ENCODE assay signal across 19 cellular contexts in the genomic region with DNA sequence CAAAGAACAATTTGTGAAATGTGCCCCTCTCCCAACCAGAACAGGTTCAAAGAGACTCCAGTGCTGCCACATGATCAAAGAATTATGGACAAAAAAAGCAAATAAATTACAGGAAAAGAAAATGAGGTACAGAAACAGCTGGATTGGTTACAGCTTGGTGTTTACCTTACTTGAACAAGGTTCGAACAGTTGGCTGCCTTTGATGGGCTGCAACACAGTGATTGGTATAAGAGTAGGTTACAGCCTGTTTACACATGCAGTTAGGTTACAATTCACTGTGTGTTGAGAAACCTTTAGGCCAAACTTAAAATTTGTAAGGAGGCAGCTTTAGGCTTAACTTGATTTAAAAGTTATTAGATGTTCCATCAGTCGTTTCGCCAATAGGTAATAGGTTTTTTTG. TPM values are rescaled to one million over a fixed set of nuclear protein-coding genes. Genes with fewer than 3 reads are reported as not detected.
A peak's percentile ranks its signal among the peaks of the same experiment; 100 is the strongest.
DNase-seq lines count a peak whose midpoint lies in the region; ATAC-seq and TF ChIP-seq lines count a peak whose summit lies in the region.
"Had no signal": no experiment of that assay in that cellular context is flagged by ENCODE, and none has a peak within 500 bp of the region (broad histone marks: within the 10 kb centered on the region; RNA-seq: fewer than 3 reads in every experiment).

No MANE protein-coding gene starts in this region.

- WGBS in liver, result 74% methylated on average over 3 of the region's 3 CpGs

- H3K9ac ChIP-seq in liver (ENCODE audit: low read depth in 1 of 2, low read length in 2 of 2), result no peak overlapping the region
- H3K9ac ChIP-seq: BLaER1 had no signal

- no peak for DNase-seq in activated naive CD8-positive, alpha-beta T cell treated with anti-CD3 and anti-CD28 coated beads for 36 hours
- peak; percentile 62 for DNase-seq in left lobe of liver (ENCODE audit: low spot score)
- DNase-seq in stimulated activated naive CD8-positive, alpha-beta T cell treated with anti-CD3 and anti-CD28 coated beads, Interleukin-15, amount 100 ng/mL, for 72 hours, result no peak
- DNase-seq in SIG-M5 (lab: John Stamatoyannopoulos, UW), result no peak
- DNase-seq in NCI-H2029 (lab: John Stamatoyannopoulos, UW), result no peak
- DNase-seq: 8988T; ACHN; BE2C; C1 segment of cervical spinal cord; CD4-positive, alpha-beta memory T cell; CD4-positive, CD25-positive, alpha-beta regulatory T cell; CD8-positive, alpha-beta memory T cell; COR-L47; DMS79 treated with DMSO at 0.1 percent for 48 hours; GF-D8 had no signal

- peak overlapping the region; percentile 22 for H3K27ac Mint-ChIP-seq in activated naive CD8-positive, alpha-beta T cell
- no peak overlapping the region for H3K27ac Mint-ChIP-seq in activated naive CD8-positive, alpha-beta T cell treated with anti-CD3 and anti-CD28 coated beads for 36 hours
- H3K27ac Mint-ChIP-seq in stimulated activated naive CD8-positive, alpha-beta T cell treated with anti-CD3 and anti-CD28 coated beads, Interleukin-15, amount 100 ng/mL, for 72 hours, result no peak overlapping the region
- H3K27ac Mint-ChIP-seq: CD14-positive monocyte; CD4-positive, alpha-beta memory T cell; CD4-positive, CD25-positive, alpha-beta regulatory T cell; CD8-positive, alpha-beta memory T cell had no signal

- peak; percentile 54 for ATAC-seq in left lobe of liver
- ATAC-seq in stimulated activated naive CD8-positive, alpha-beta T cell treated with anti-CD3 and anti-CD28 coated beads, Interleukin-15, amount 100 ng/mL, for 72 hours, result no peak

- H3K9me3 ChIP-seq in liver (ENCODE audit: control insufficient read depth in 4 of 4, low read length in 3 of 4), result no peaks in the 10 kb centered on the region
- H3K9me3 ChIP-seq: BE2C had no signal

- no peaks in the 10 kb centered on the region for H3K27me3 Mint-ChIP-seq in activated naive CD8-positive, alpha-beta T cell
- no peaks in the 10 kb centered on the region for H3K27me3 Mint-ChIP-seq in activated naive CD8-positive, alpha-beta T cell treated with anti-CD3 and anti-CD28 coated beads for 36 hours
- H3K27me3 Mint-ChIP-seq in stimulated activated naive CD8-positive, alpha-beta T cell treated with anti-CD3 and anti-CD28 coated beads, Interleukin-15, amount 100 ng/mL, for 72 hours, result no peaks in the 10 kb centered on the region
- H3K27me3 Mint-ChIP-seq: CD4-positive, alpha-beta memory T cell; CD4-positive, CD25-positive, alpha-beta regulatory T cell had no signal

- no peak for TF ChIP-seq CTCF in liver (IDR thresholded peaks at IDR 0.05; ENCODE audit: low read depth, low read length, missing input control)

- H3K4me1 ChIP-seq in liver (ENCODE audit: control insufficient read depth in 4 of 4, insufficient read depth in 4 of 4, low read length in 3 of 4), result peaks cover 0 to 27% (median 9%) of the 10 kb centered on the region in 4 donors
- H3K4me1 ChIP-seq: BE2C had no signal

- no peaks in the 10 kb centered on the region for H3K36me3 Mint-ChIP-seq in activated naive CD8-positive, alpha-beta T cell
- peaks cover 6% of the 10 kb centered on the region for H3K36me3 Mint-ChIP-seq in activated naive CD8-positive, alpha-beta T cell treated with anti-CD3 and anti-CD28 coated beads for 36 hours
- H3K36me3 Mint-ChIP-seq: CD14-positive monocyte; CD4-positive, CD25-positive, alpha-beta regulatory T cell had no signal

- peaks cover 23% of the 10 kb centered on the region for H3K4me1 Mint-ChIP-seq in activated naive CD8-positive, alpha-beta T cell (ENCODE audit: low read depth)
- H3K4me1 Mint-ChIP-seq in activated naive CD8-positive, alpha-beta T cell treated with anti-CD3 and anti-CD28 coated beads for 36 hours, result peaks cover 13% of the 10 kb centered on the region
- H3K4me1 Mint-ChIP-seq in stimulated activated naive CD8-positive, alpha-beta T cell treated with anti-CD3 and anti-CD28 coated beads, Interleukin-15, amount 100 ng/mL, for 72 hours, result peaks cover 12% of the 10 kb centered on the region

- H3K4me3 Mint-ChIP-seq in activated naive CD8-positive, alpha-beta T cell, result no peak overlapping the region
- no peak overlapping the region for H3K4me3 Mint-ChIP-seq in activated naive CD8-positive, alpha-beta T cell treated with anti-CD3 and anti-CD28 coated beads for 36 hours
- H3K4me3 Mint-ChIP-seq in stimulated activated naive CD8-positive, alpha-beta T cell treated with anti-CD3 and anti-CD28 coated beads, Interleukin-15, amount 100 ng/mL, for 72 hours, result no peak overlapping the region
- H3K4me3 Mint-ChIP-seq: CD14-positive monocyte; CD4-positive, alpha-beta memory T cell; CD4-positive, CD25-positive, alpha-beta regulatory T cell had no signal

- H3K27ac ChIP-seq in liver (ENCODE audit: low read depth in 1 of 2, low read length in 2 of 2), result peak overlapping the region in 1 of 2 donors; percentile 11
- H3K27ac ChIP-seq: BLaER1 had no signal

- no peaks in the 10 kb centered on the region for H3K9me3 Mint-ChIP-seq in activated naive CD8-positive, alpha-beta T cell (ENCODE audit: low read depth)
- no peaks in the 10 kb centered on the region for H3K9me3 Mint-ChIP-seq in activated naive CD8-positive, alpha-beta T cell treated with anti-CD3 and anti-CD28 coated beads for 36 hours
- H3K9me3 Mint-ChIP-seq in stimulated activated naive CD8-positive, alpha-beta T cell treated with anti-CD3 and anti-CD28 coated beads, Interleukin-15, amount 100 ng/mL, for 72 hours, result no peaks in the 10 kb centered on the region
- H3K9me3 Mint-ChIP-seq: CD4-positive, alpha-beta memory T cell; CD4-positive, CD25-positive, alpha-beta regulatory T cell; CD8-positive, alpha-beta memory T cell had no signal

- peaks cover 0 to 2% (median 0%) of the 10 kb centered on the region in 4 donors for H3K36me3 ChIP-seq in liver (ENCODE audit: control insufficient read depth in 4 of 4, insufficient read depth in 3 of 4, low read depth in 1 of 4, low read length in 3 of 4)
- H3K36me3 ChIP-seq: BE2C, BLaER1 had no signal

- H3K27me3 ChIP-seq in liver (ENCODE audit: control insufficient read depth in 4 of 4, insufficient read depth in 4 of 4, low read length in 3 of 4), result no peaks in the 10 kb centered on the region
- H3K27me3 ChIP-seq: BE2C, BLaER1 had no signal

- no peak for TF ChIP-seq RAD21 in liver (IDR thresholded peaks at IDR 0.05)

- no peak overlapping the region for H3K4me3 ChIP-seq in liver (ENCODE audit: low read depth in 1 of 3, low read length in 3 of 3)
- H3K4me3 ChIP-seq: BLaER1 had no signal

TF ChIP-seq in liver, 16 proteins besides CTCF, POLR2A, EP300 and RAD21 (continues in another document):
- no peak for TF ChIP-seq TAF1 (conservative IDR thresholded peaks at IDR 0.05)
- peak; percentile 93 for TF ChIP-seq FOXA1 (IDR thresholded peaks at IDR 0.05)
- TF ChIP-seq YY1 (IDR thresholded peaks at IDR 0.05), result peak; percentile 47
- TF ChIP-seq NR2F2 (IDR thresholded peaks at IDR 0.05), result no peak
- peak in 1 of 2 donors; percentile 39 for TF ChIP-seq JUND (IDR thresholded peaks at IDR 0.05)
- TF ChIP-seq, protein P1, sequence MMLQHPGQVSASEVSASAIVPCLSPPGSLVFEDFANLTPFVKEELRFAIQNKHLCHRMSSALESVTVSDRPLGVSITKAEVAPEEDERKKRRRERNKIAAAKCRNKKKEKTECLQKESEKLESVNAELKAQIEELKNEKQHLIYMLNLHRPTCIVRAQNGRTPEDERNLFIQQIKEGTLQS (IDR thresholded peaks at IDR 0.05), result no peak
- TF ChIP-seq, protein P2, sequence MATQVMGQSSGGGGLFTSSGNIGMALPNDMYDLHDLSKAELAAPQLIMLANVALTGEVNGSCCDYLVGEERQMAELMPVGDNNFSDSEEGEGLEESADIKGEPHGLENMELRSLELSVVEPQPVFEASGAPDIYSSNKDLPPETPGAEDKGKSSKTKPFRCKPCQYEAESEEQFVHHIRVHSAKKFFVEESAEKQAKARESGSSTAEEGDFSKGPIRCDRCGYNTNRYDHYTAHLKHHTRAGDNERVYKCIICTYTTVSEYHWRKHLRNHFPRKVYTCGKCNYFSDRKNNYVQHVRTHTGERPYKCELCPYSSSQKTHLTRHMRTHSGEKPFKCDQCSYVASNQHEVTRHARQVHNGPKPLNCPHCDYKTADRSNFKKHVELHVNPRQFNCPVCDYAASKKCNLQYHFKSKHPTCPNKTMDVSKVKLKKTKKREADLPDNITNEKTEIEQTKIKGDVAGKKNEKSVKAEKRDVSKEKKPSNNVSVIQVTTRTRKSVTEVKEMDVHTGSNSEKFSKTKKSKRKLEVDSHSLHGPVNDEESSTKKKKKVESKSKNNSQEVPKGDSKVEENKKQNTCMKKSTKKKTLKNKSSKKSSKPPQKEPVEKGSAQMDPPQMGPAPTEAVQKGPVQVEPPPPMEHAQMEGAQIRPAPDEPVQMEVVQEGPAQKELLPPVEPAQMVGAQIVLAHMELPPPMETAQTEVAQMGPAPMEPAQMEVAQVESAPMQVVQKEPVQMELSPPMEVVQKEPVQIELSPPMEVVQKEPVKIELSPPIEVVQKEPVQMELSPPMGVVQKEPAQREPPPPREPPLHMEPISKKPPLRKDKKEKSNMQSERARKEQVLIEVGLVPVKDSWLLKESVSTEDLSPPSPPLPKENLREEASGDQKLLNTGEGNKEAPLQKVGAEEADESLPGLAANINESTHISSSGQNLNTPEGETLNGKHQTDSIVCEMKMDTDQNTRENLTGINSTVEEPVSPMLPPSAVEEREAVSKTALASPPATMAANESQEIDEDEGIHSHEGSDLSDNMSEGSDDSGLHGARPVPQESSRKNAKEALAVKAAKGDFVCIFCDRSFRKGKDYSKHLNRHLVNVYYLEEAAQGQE (IDR thresholded peaks at IDR 0.05), result peak; percentile 48
- peak; percentile 63 for TF ChIP-seq SP1 (IDR thresholded peaks at IDR 0.05)
- TF ChIP-seq EGR1 (IDR thresholded peaks at IDR 0.05; ENCODE audit: low read depth in 2 of 2), result no peak
- TF ChIP-seq, protein P3, sequence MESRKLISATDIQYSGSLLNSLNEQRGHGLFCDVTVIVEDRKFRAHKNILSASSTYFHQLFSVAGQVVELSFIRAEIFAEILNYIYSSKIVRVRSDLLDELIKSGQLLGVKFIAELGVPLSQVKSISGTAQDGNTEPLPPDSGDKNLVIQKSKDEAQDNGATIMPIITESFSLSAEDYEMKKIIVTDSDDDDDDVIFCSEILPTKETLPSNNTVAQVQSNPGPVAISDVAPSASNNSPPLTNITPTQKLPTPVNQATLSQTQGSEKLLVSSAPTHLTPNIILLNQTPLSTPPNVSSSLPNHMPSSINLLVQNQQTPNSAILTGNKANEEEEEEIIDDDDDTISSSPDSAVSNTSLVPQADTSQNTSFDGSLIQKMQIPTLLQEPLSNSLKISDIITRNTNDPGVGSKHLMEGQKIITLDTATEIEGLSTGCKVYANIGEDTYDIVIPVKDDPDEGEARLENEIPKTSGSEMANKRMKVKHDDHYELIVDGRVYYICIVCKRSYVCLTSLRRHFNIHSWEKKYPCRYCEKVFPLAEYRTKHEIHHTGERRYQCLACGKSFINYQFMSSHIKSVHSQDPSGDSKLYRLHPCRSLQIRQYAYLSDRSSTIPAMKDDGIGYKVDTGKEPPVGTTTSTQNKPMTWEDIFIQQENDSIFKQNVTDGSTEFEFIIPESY (IDR thresholded peaks at IDR 0.05), result peak; percentile 39
- peak; percentile 70 for TF ChIP-seq HNF4A (conservative IDR thresholded peaks at IDR 0.05)

RNA-seq across cellular contexts. Expression of a gene that starts 3.4 kb away (rescaled TPM):
- 10 to 100 TPM; 27.0 to 32.0 TPM for total RNA-seq in activated naive CD8-positive, alpha-beta T cell treated with anti-CD3 and anti-CD28 coated beads for 36 hours
- total RNA-seq in left lobe of liver, result 42.5 TPM
- total RNA-seq in liver, result 10 to 100 TPM; 13.2 to 39.7 TPM
- 10 to 100 TPM; 38.4 to 58.5 TPM for polyA plus RNA-seq in liver
